Comparison of ENCODE assay signal across 8 cellular contexts in the genomic region with DNA sequence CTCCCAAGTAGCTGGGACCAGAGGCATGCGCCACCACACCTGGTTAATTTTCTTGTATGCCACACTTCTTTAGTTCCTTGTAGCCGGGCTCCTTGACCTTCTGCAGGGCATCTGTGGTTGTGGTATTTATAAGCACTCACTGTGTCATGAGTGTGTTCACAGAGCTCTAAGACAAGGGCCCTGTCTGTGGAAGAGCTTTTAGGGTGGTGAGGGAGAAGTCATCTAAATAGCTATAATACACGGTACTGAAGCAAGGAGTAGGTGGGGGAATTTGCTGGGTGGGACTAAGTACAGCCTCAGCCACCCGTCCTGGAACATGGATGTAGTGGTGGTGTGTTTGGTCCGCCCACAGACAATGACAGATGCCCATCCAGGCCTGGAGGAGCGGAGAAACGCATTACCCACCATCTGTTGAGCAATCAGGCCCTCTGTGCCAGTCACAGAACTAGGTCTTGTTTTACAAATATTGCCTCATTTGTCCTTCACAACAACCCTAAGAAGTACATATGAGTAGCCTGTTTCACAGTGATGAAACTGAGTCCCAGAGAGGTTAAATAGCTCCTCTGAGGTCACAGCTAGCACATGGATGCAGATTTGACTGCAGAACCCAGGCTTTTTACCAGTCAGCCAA. TPM values are rescaled to one million over a fixed set of nuclear protein-coding genes. Genes with fewer than 3 reads are reported as not detected.
A peak's percentile ranks its signal among the peaks of the same experiment; 100 is the strongest.
DNase-seq lines count a peak whose midpoint lies in the region; ATAC-seq and TF ChIP-seq lines count a peak whose summit lies in the region.

No MANE protein-coding gene starts in this region.

- no peaks in the 10 kb centered on the region for H3K9me3 Mint-ChIP-seq in natural killer cell
- H3K9me3 Mint-ChIP-seq in Calu3 (ENCODE audit: low read depth, unreplicated experiment) = no peaks in the 10 kb centered on the region

- no peak overlapping the region for H3K27ac Mint-ChIP-seq in natural killer cell
- no peak overlapping the region for H3K27ac Mint-ChIP-seq in Calu3 (ENCODE audit: unreplicated experiment)

- H3K4me1 ChIP-seq in esophagus muscularis mucosa (peaks cover 69 to 97% (median 94%) of the 10 kb centered on the region in 4 donors), mucosa of descending colon (ENCODE audit: low read depth) (peaks cover 24% of the 10 kb centered on the region)

- CTCF ChIA-PET in Calu3 (lab: Charles Lee) = interaction anchor here (0.9 kb wide), 1 partner anchor 11 kb away, joined by 3 read pairs; the partner anchor contains the start of genes ACO2 and PHF5A

- DNase-seq in GM10266 (ENCODE audit: extremely low spot score) (peak; percentile 47), NCI-H2171 treated with DMSO at 0.1 percent for 48 hours (lab: John Stamatoyannopoulos, UW) (peak; percentile 93), esophagus muscularis mucosa (ENCODE audit: extremely low spot score) (no peak), renal cortical epithelial cell (ENCODE audit: low read depth) (peak; percentile 84), natural killer cell (no peak), Calu3 (no peak), H4 (ENCODE audit: low spot score) (no peak), mucosa of descending colon (no peak)

- no peaks in the 10 kb centered on the region for H3K9me3 ChIP-seq in esophagus muscularis mucosa
- H3K9me3 ChIP-seq in mucosa of descending colon = no peaks in the 10 kb centered on the region

- H3K27ac ChIP-seq in esophagus muscularis mucosa (replicated peaks in 1 of 4) = peak overlapping the region; percentile 82 to 95 (median 86)

- no peak for TF ChIP-seq EP300 in esophagus muscularis mucosa (IDR thresholded peaks at IDR 0.05)

- H3K27me3 Mint-ChIP-seq in natural killer cell (ENCODE audit: low read depth in 2 of 2) (no peaks in the 10 kb centered on the region), Calu3 (ENCODE audit: unreplicated experiment) (no peaks in the 10 kb centered on the region)

- H3K4me1 Mint-ChIP-seq in natural killer cell = peaks cover 10 to 20% of the 10 kb centered on the region in 2 donors
- H3K4me1 Mint-ChIP-seq in Calu3 (ENCODE audit: low read depth, unreplicated experiment) = peaks cover 17% of the 10 kb centered on the region

- TF ChIP-seq POLR2A in esophagus muscularis mucosa (IDR thresholded peaks at IDR 0.05; ENCODE audit: low read depth) = no peak

- TF ChIP-seq CTCF in GM10266 (IDR thresholded peaks at IDR 0.05; ENCODE audit: control insufficient read depth, insufficient read depth, low read depth, missing control alignments) = no peak
- no peak for TF ChIP-seq CTCF in esophagus muscularis mucosa (IDR thresholded peaks at IDR 0.05)
- TF ChIP-seq CTCF in natural killer cell (IDR thresholded peaks at IDR 0.05) = no peak
- TF ChIP-seq CTCF in Calu3 (IDR thresholded peaks at IDR 0.05; ENCODE audit: unreplicated experiment) = no peak
- TF ChIP-seq CTCF in mucosa of descending colon (IDR thresholded peaks at IDR 0.05) = no peak

- H3K4me3 ChIP-seq in esophagus muscularis mucosa (no peak overlapping the region), mucosa of descending colon (no peak overlapping the region)

- intact Hi-C loops in esophagus muscularis mucosa (cut with DNase I) (no loop called here), natural killer cell (cut with micrococcal nuclease) (no loop called here), Calu3 (cut with micrococcal nuclease; ENCODE audit: unreplicated experiment) (no loop called here), mucosa of descending colon (cut with DNase I, micrococcal nuclease) (no loop called here)

- ATAC-seq in natural killer cell (no peak), mucosa of descending colon (no peak)

- H3K36me3 ChIP-seq in esophagus muscularis mucosa = peaks cover 0 to 12% (median 3%) of the 10 kb centered on the region in 4 donors
- H3K36me3 ChIP-seq in mucosa of descending colon (ENCODE audit: low read depth) = no peaks in the 10 kb centered on the region

- WGBS in esophagus muscularis mucosa = 66% methylated on average over 7 of the region's 7 CpGs

- BruUV-seq in Calu3 (replicated peaks; lab: Mats Ljungman, UMichigan) = no TSS peak

- H3K4me3 Mint-ChIP-seq in natural killer cell (no peak overlapping the region), Calu3 (ENCODE audit: low read depth, unreplicated experiment) (no peak overlapping the region)

- no peaks in the 10 kb centered on the region for H3K27me3 ChIP-seq in esophagus muscularis mucosa

- H3K36me3 Mint-ChIP-seq in natural killer cell (no peaks in the 10 kb centered on the region), Calu3 (ENCODE audit: insufficient read depth, unreplicated experiment) (peaks cover under 1% of the 10 kb centered on the region)

RNA-seq across cellular contexts. Expression of gene ACO2, which starts 10.1 kb away (rescaled TPM):
- total RNA-seq in esophagus muscularis mucosa = 100 to 1,000 TPM; 141 to 214 (median 166) TPM
- 54.2 and 141 TPM in 2 replicates for total RNA-seq in renal cortical epithelial cell
- 10 to 100 TPM; 77.9 to 99.8 (median 89.5) TPM for total RNA-seq in natural killer cell
- 94.0 and 94.5 TPM in 2 replicates for total RNA-seq in Calu3 (2022)
- 53.2 and 57.4 TPM in 2 replicates for total RNA-seq in H4 (2014; rRNA removed; shearing (Covaris generic))
- total RNA-seq in mucosa of descending colon = 100 to 1,000 TPM; 187 to 295 (median 241) TPM

RNA-seq across cellular contexts. Expression of gene PHF5A, which starts 10.5 kb away (rescaled TPM):
- total RNA-seq in esophagus muscularis mucosa (10 to 100 TPM; 36.5 to 46.1 (median 42.2) TPM), renal cortical epithelial cell (39.6 and 78.3 TPM in 2 replicates), natural killer cell (10 to 100 TPM; 31.8 to 41.8 (median 37.6) TPM), Calu3 (2022) (53.3 and 68.5 TPM in 2 replicates), mucosa of descending colon (10 to 100 TPM; 27.0 to 31.7 (median 29.7) TPM)
- total RNA-seq in H4 (2014; rRNA removed; shearing (Covaris generic)) = 80.0 and 123 TPM in 2 replicates

RNA-seq across cellular contexts. Expression of gene TOB2, which starts 32.4 kb away (rescaled TPM):
- total RNA-seq in esophagus muscularis mucosa (100 to 1,000 TPM in 1 of 4 donors, 10 to 100 TPM in 3; 56.2 to 100 (median 93.0) TPM), renal cortical epithelial cell (12.2 and 35.9 TPM in 2 replicates), natural killer cell (10 to 100 TPM; 26.4 to 42.2 (median 32.6) TPM), Calu3 (2022) (57.3 and 64.1 TPM in 2 replicates), mucosa of descending colon (10 to 100 TPM; 47.3 to 71.8 (median 53.9) TPM)
- total RNA-seq in H4 (2014; rRNA removed; shearing (Covaris generic)) = 8.6 and 10.4 TPM in 2 replicates

Comparison
In these comparisons a context has a peak if more than half of its experiments do, and no peak if none do; other contexts are left out.
1. DNase-seq: peak in GM10266 (single experiment), NCI-H2171 treated with DMSO at 0.1 percent for 48 hours (single experiment) and renal cortical epithelial cell (single experiment); none in esophagus muscularis mucosa (single experiment), natural killer cell (single experiment), Calu3 (single experiment), H4 (single experiment) and mucosa of descending colon (0 of 3).